1 cellular context compared by ENCODE assay signal in genomic region chr1:31295874-31296485, GRCh38.
A peak's percentile ranks its signal among the peaks of the same experiment; 100 is the strongest.
TF ChIP-seq lines count a peak whose summit lies in the region.

No MANE protein-coding gene starts in this region.

TF ChIP-seq in K562, 482 proteins besides CTCF, POLR2A, EP300 and RAD21 (continues in another document):
- no peak for TF ChIP-seq PRMT5 (CRISPR knock-in tag; IDR thresholded peaks at IDR 0.05)
- TF ChIP-seq RNF219 (CRISPR knock-in tag; IDR thresholded peaks at IDR 0.05): no peak
- 0 out of 2 replicates have a peak, but pooled peaks have one; percentile 21 for TF ChIP-seq HDAC2 (IDR thresholded peaks at IDR 0.05)
- TF ChIP-seq ZNF57 (CRISPR knock-in tag; IDR thresholded peaks at IDR 0.05): no peak
- TF ChIP-seq SAP30 (IDR thresholded peaks at IDR 0.05; ENCODE audit: borderline replicate concordance, insufficient read depth, low read depth, low read length, poor library complexity, severe bottlenecking): no peak
- no peak for TF ChIP-seq POLR2H (tag; IDR thresholded peaks at IDR 0.05; ENCODE audit: low read depth)
- TF ChIP-seq BMI1 (IDR thresholded peaks at IDR 0.05; ENCODE audit: low read length): no peak
- TF ChIP-seq KAT8 (IDR thresholded peaks at IDR 0.05; ENCODE audit: low read depth): no peak
- TF ChIP-seq HDGF (IDR thresholded peaks at IDR 0.05): no peak
- TF ChIP-seq MGA (IDR thresholded peaks at IDR 0.05): no peak
- no peak for TF ChIP-seq ZNF583 (CRISPR knock-in tag; IDR thresholded peaks at IDR 0.05)
- TF ChIP-seq USF2 (CRISPR knock-in tag; IDR thresholded peaks at IDR 0.05): no peak
- no peak for TF ChIP-seq U2AF1 (optimal IDR thresholded peaks at IDR 0.05; ENCODE audit: low read depth, low read length)
- TF ChIP-seq SMAD3 (CRISPR knock-in tag; conservative IDR thresholded peaks at IDR 0.05): no peak
- no peak for TF ChIP-seq NR2C2 (CRISPR knock-in tag; IDR thresholded peaks at IDR 0.05)
- TF ChIP-seq NR2C2 (tag; IDR thresholded peaks at IDR 0.05): no peak
- no peak for TF ChIP-seq ZBTB1 (CRISPR knock-in tag; IDR thresholded peaks at IDR 0.05; ENCODE audit: borderline replicate concordance, low read depth)
- TF ChIP-seq FOXK1 (CRISPR knock-in tag; IDR thresholded peaks at IDR 0.05; ENCODE audit: borderline replicate concordance): no peak
- peak; percentile 62; the same call in 1 of the 2 replicates for TF ChIP-seq SP1 (CRISPR knock-in tag; IDR thresholded peaks at IDR 0.05)
- TF ChIP-seq CBFA2T3 (IDR thresholded peaks at IDR 0.05): no peak
- TF ChIP-seq TCF15 (CRISPR knock-in tag; IDR thresholded peaks at IDR 0.05): 0 out of 2 replicates have a peak, but pooled peaks have one; percentile 31
- TF ChIP-seq CHD7 (IDR thresholded peaks at IDR 0.05; ENCODE audit: low read depth, low read length): no peak
- TF ChIP-seq FOXM1 (IDR thresholded peaks at IDR 0.05; ENCODE audit: low read depth): no peak
- no peak for TF ChIP-seq FOXM1 (CRISPR knock-in tag; IDR thresholded peaks at IDR 0.05; ENCODE audit: low read depth)
- no peak for TF ChIP-seq ZNF3 (CRISPR knock-in tag; IDR thresholded peaks at IDR 0.05)
- no peak for TF ChIP-seq PHB (CRISPR knock-in tag; IDR thresholded peaks at IDR 0.05)
- TF ChIP-seq ZNF239 (CRISPR knock-in tag; IDR thresholded peaks at IDR 0.05): no peak
- TF ChIP-seq SMAD1 (IDR thresholded peaks at IDR 0.05; ENCODE audit: low read depth, low read length, partially characterized antibody): no peak
- no peak for TF ChIP-seq RNF2 (IDR thresholded peaks at IDR 0.05)
- no peak for TF ChIP-seq GTF2F1 (IDR thresholded peaks at IDR 0.05; ENCODE audit: low read depth, low read length)
- TF ChIP-seq ZNF143 (CRISPR knock-in tag; IDR thresholded peaks at IDR 0.05): no peak
- no peak for TF ChIP-seq ZEB2 (IDR thresholded peaks at IDR 0.05)
- TF ChIP-seq SETDB1 (IDR thresholded peaks at IDR 0.05; ENCODE audit: low read length): no peak
